Comparison of ENCODE assay signal across 10 cellular contexts in genomic region chr1:221714227-221715116, GRCh38. TPM values are rescaled to one million over a fixed set of nuclear protein-coding genes. Genes with fewer than 3 reads are reported as not detected.
DNase-seq lines count a peak whose midpoint lies in the region; ATAC-seq and FAIRE-seq lines count a peak whose summit lies in the region.
"Had no signal": no experiment of that assay in that cellular context is flagged by ENCODE, and none has a peak within 500 bp of the region (broad histone marks: within the 10 kb centered on the region; RNA-seq: fewer than 3 reads in every experiment).

No MANE protein-coding gene starts in this region.

- no peaks in the 10 kb centered on the region for H3K27me3 ChIP-seq in layer of hippocampus (ENCODE audit: control insufficient read depth, insufficient read depth, low read length)
- no peaks in the 10 kb centered on the region for H3K27me3 ChIP-seq in small intestine (ENCODE audit: control insufficient read depth in 2 of 2, insufficient read depth in 2 of 2, low read length in 2 of 2)

- peaks cover 74% of the 10 kb centered on the region for H3K4me1 Mint-ChIP-seq in stimulated activated naive CD8-positive, alpha-beta T cell treated with anti-CD3 and anti-CD28 coated beads, Interleukin-15, Interleukin-2, amounts not matched to agents 100 ng/mL and 50 ng/mL, for 24 hours (ENCODE audit: low read depth)

- peaks cover 4% of the 10 kb centered on the region for H3K9me3 Mint-ChIP-seq in stimulated activated naive CD8-positive, alpha-beta T cell treated with anti-CD3 and anti-CD28 coated beads, Interleukin-15, Interleukin-2, amounts not matched to agents 100 ng/mL and 50 ng/mL, for 24 hours

- DNase-seq in stimulated activated naive CD8-positive, alpha-beta T cell treated with anti-CD3 and anti-CD28 coated beads, Interleukin-15, Interleukin-2, amounts not matched to agents 100 U/mL and 50 U/mL, for 24 hours = no peak
- DNase-seq in SK-MEL-5 (ENCODE audit: low read depth, low spot score) (peak; percentile 89), small intestine (no peak), SW480 (ENCODE audit: low spot score) (no peak)
- DNase-seq: activated effector memory CD4-positive, alpha-beta T cell treated with Interleukin-2 at 50 U/mL for 16 hours; stimulated activated naive CD4-positive, alpha-beta T cell had no signal

- H3K27me3 Mint-ChIP-seq in stimulated activated naive CD8-positive, alpha-beta T cell treated with anti-CD3 and anti-CD28 coated beads, Interleukin-15, Interleukin-2, amounts not matched to agents 100 ng/mL and 50 ng/mL, for 24 hours = no peaks in the 10 kb centered on the region

- H3K9me3 ChIP-seq in small intestine (ENCODE audit: control insufficient read depth, low read depth) = no peaks in the 10 kb centered on the region

- peaks cover 38% of the 10 kb centered on the region for H3K36me3 Mint-ChIP-seq in stimulated activated naive CD8-positive, alpha-beta T cell treated with anti-CD3 and anti-CD28 coated beads, Interleukin-15, Interleukin-2, amounts not matched to agents 100 ng/mL and 50 ng/mL, for 24 hours (ENCODE audit: low read depth)

- FAIRE-seq in small intestine (lab: Jason Lieb, UNC) = no peak

- H3K4me1 ChIP-seq in small intestine (ENCODE audit: control insufficient read depth in 2 of 2, insufficient read depth in 1 of 2, low read depth in 1 of 2, low read length in 1 of 2) = peaks cover under 1 to 24% of the 10 kb centered on the region in 2 donors

- peak overlapping the region; percentile 19 for H3K27ac Mint-ChIP-seq in stimulated activated naive CD8-positive, alpha-beta T cell treated with anti-CD3 and anti-CD28 coated beads, Interleukin-15, Interleukin-2, amounts not matched to agents 100 ng/mL and 50 ng/mL, for 24 hours

- 82 to 88% (median 87%) methylated on average over 16 of the region's 16 CpGs for WGBS in small intestine, 3 donors

- in situ Hi-C loops in SK-MEL-5 (cut with HindIII; ENCODE audit: low pct_unique_long_range_greater_than_20kb, low sequenced_read_pairs) = no loop called here

- H3K27ac ChIP-seq in layer of hippocampus (ENCODE audit: low read depth, low read length) = peak overlapping the region; percentile 47
- peak overlapping the region in 1 of 2 donors; percentile 19 for H3K27ac ChIP-seq in small intestine (ENCODE audit: low read depth in 1 of 2, low read length in 1 of 2)

- H3K4me3 ChIP-seq in small intestine (ENCODE audit: low read depth in 1 of 2, low read length in 2 of 2) = no peak overlapping the region

- no peaks in the 10 kb centered on the region for H3K36me3 ChIP-seq in small intestine (ENCODE audit: control insufficient read depth in 2 of 2, insufficient read depth in 2 of 2, low read length in 2 of 2)

- ATAC-seq in stimulated activated naive CD8-positive, alpha-beta T cell treated with anti-CD3 and anti-CD28 coated beads, Interleukin-15, Interleukin-2, amounts not matched to agents 100 U/mL and 50 U/mL, for 24 hours = no peak
- no peak for ATAC-seq in GM18870 (IDR thresholded peaks at IDR 0.05; ENCODE audit: unreplicated experiment)
- no peak for ATAC-seq in HG03159 (IDR thresholded peaks at IDR 0.05; ENCODE audit: unreplicated experiment)

- H3K4me3 Mint-ChIP-seq in stimulated activated naive CD8-positive, alpha-beta T cell treated with anti-CD3 and anti-CD28 coated beads, Interleukin-15, Interleukin-2, amounts not matched to agents 100 ng/mL and 50 ng/mL, for 24 hours = no peak overlapping the region

RNA-seq across cellular contexts. Expression of gene DUSP10, which starts 27.4 kb away (rescaled TPM):
- 90.7 and 101 TPM in 2 replicates for total RNA-seq in SK-MEL-5 (2014; rRNA removed; shearing (Covaris generic))
- 75.5 and 84.1 TPM in 2 replicates for polyA plus RNA-seq in SK-MEL-5 (2015; cell fraction: cytosol; rRNA removed)
- polyA plus RNA-seq in SK-MEL-5 (2015; cell fraction: nucleus; rRNA removed) = 58.0 and 67.2 TPM in 2 replicates
- 1 to 10 TPM; 1.1 to 2.8 (median 1.4) TPM for polyA plus RNA-seq in small intestine
